17 cellular contexts compared by ENCODE assay signal in genomic region chr4:23163649-23164436, GRCh38.
A peak's percentile ranks its signal among the peaks of the same experiment; 100 is the strongest.
DNase-seq lines count a peak whose midpoint lies in the region; ATAC-seq, FAIRE-seq and TF ChIP-seq lines count a peak whose summit lies in the region.
"Had no signal": no experiment of that assay in that cellular context is flagged by ENCODE, and none has a peak within 500 bp of the region (broad histone marks: within the 10 kb centered on the region; RNA-seq: fewer than 3 reads in every experiment).

No MANE protein-coding gene starts in this region.

- no peaks in the 10 kb centered on the region for H3K27me3 Mint-ChIP-seq in astrocyte (ENCODE audit: low read depth, unreplicated experiment)
- H3K27me3 Mint-ChIP-seq: memory B cell had no signal

- no peaks in the 10 kb centered on the region for H3K9me3 ChIP-seq in A549
- no peaks in the 10 kb centered on the region for H3K9me3 ChIP-seq in astrocyte (ENCODE audit: insufficient read depth, low read depth, low read length)
- H3K9me3 ChIP-seq: ascending aorta, uterus had no signal

- TF ChIP-seq EP300 in A549 (IDR thresholded peaks at IDR 0.05) = no peak

- ATAC-seq in A549 = no peak

- no peak overlapping the region for H3K27ac Mint-ChIP-seq in astrocyte (ENCODE audit: unreplicated experiment)
- H3K27ac Mint-ChIP-seq: memory B cell had no signal

- H2AFZ ChIP-seq in astrocyte (ENCODE audit: low read depth, low read length) = no peak overlapping the region

- H3K4me1 ChIP-seq in A549 (no peaks in the 10 kb centered on the region), astrocyte (ENCODE audit: insufficient read depth, low read length) (no peaks in the 10 kb centered on the region)
- H3K4me1 ChIP-seq: ascending aorta, uterus had no signal

- H3K27ac ChIP-seq in A549 = no peak overlapping the region
- H3K27ac ChIP-seq in astrocyte (ENCODE audit: low read depth, low read length) = no peak overlapping the region
- H3K27ac ChIP-seq: ascending aorta, skin epidermis, uterus, WERI-Rb-1 had no signal

- FAIRE-seq in A549 (lab: Jason Lieb, UNC) (no peak), HTR-8/SVneo (lab: Jason Lieb, UNC) (no peak), astrocyte (lab: Jason Lieb, UNC) (no peak)
- FAIRE-seq: GM18507 had no signal

- no peaks in the 10 kb centered on the region for H3K36me3 ChIP-seq in astrocyte (ENCODE audit: insufficient read depth, low read length)
- H3K36me3 ChIP-seq: ascending aorta, uterus, WERI-Rb-1 had no signal

- H3K4me1 Mint-ChIP-seq in astrocyte (ENCODE audit: low read depth, unreplicated experiment) = peaks cover 8% of the 10 kb centered on the region
- H3K4me1 Mint-ChIP-seq: memory B cell had no signal

- CTCF ChIA-PET in A549 (lab: Yijun Ruan, JAX) (no interaction called here), GM10248 (lab: Yijun Ruan, JAX) (interaction anchor here (1.4 kb wide), 1 partner anchor 10 kb away, joined by 3 read pairs; no protein-coding TSS in a partner anchor)

- TF ChIP-seq CTCF in A549 (IDR thresholded peaks at IDR 0.05) (no peak), astrocyte (IDR thresholded peaks at IDR 0.05; ENCODE audit: insufficient read depth, low read depth, low read length) (no peak), GM10248 (IDR thresholded peaks at IDR 0.05; ENCODE audit: control extremely low read depth, extremely low read depth, low read depth, missing control alignments) (no peak)

- H3K27me3 ChIP-seq in astrocyte (ENCODE audit: insufficient read depth, low read length) = no peaks in the 10 kb centered on the region
- H3K27me3 ChIP-seq: ascending aorta, uterus had no signal

- no peak overlapping the region for H3K9ac ChIP-seq in astrocyte (ENCODE audit: low read length)

- H3K36me3 Mint-ChIP-seq in astrocyte (ENCODE audit: low read depth, unreplicated experiment) = no peaks in the 10 kb centered on the region
- H3K36me3 Mint-ChIP-seq: memory B cell had no signal

- DNase-seq in A549 (ENCODE audit: low read depth in 1 of 2, low spot score in 1 of 2) = peak in 1 of 2 experiments; percentile 2
- DNase-seq in HTR-8/SVneo (ENCODE audit: insufficient read length, low spot score) = peak; percentile 5
- DNase-seq in astrocyte (ENCODE audit: low read depth) = peak; percentile 61
- DNase-seq in islet precursor cell = peak; percentile 57
- DNase-seq in GM10248 (ENCODE audit: extremely low spot score) = no peak
- DNase-seq in T-helper 2 cell = no peak
- no peak for DNase-seq in erythroblast (lab: John Stamatoyannopoulos, UW)
- DNase-seq in mesenteric fat pad (ENCODE audit: low spot score) = no peak
- DNase-seq: activated effector memory CD4-positive, alpha-beta T cell treated with anti-CD3 and anti-CD28 coated beads, Interleukin-2, amount 50 U/mL, for 16 hours; dermis blood vessel endothelial cell; stimulated activated naive CD4-positive, alpha-beta T cell; uterus; WERI-Rb-1 had no signal

- no peaks in the 10 kb centered on the region for H4K20me1 ChIP-seq in astrocyte (ENCODE audit: insufficient read depth, low read length)

- 19% methylated on average over 6 of the region's 6 CpGs for WGBS in A549 (ENCODE audit: missing lambda C conversion rate)

- no peak overlapping the region for H3K4me3 Mint-ChIP-seq in astrocyte (ENCODE audit: unreplicated experiment)
- H3K4me3 Mint-ChIP-seq: memory B cell had no signal

- no peak overlapping the region for H3K4me3 ChIP-seq in A549
- no peak overlapping the region for H3K4me3 ChIP-seq in astrocyte (ENCODE audit: insufficient read depth, low read depth, low read length)
- H3K4me3 ChIP-seq: ascending aorta, skin epidermis, uterus had no signal

- no peaks in the 10 kb centered on the region for H3K79me2 ChIP-seq in astrocyte (ENCODE audit: insufficient read depth, low read length)

- H3K4me2 ChIP-seq in A549 (peak overlapping the region; percentile 37; the same call in 2 of the 3 replicates), astrocyte (ENCODE audit: low read length) (peak overlapping the region; percentile 4)

- no peaks in the 10 kb centered on the region for H3K9me3 Mint-ChIP-seq in astrocyte (ENCODE audit: unreplicated experiment)

- TF ChIP-seq RAD21 in A549 (conservative IDR thresholded peaks at IDR 0.05 in 1 of 2, IDR thresholded peaks at IDR 0.05 in 1 of 2) = no peak

- TF ChIP-seq POLR2A in A549 (IDR thresholded peaks at IDR 0.05; ENCODE audit: low read length) = no peak
- no peak for TF ChIP-seq POLR2A in erythroblast (IDR thresholded peaks at IDR 0.05; ENCODE audit: low read length)

- POLR2A ChIA-PET in A549 (lab: Yijun Ruan, JAX) (no interaction called here), GM10248 (lab: Yijun Ruan, JAX) (no interaction called here)

TF ChIP-seq in A549, 52 proteins besides CTCF, POLR2A, EP300 and RAD21:
- TF ChIP-seq RARB (CRISPR knock-in tag; IDR thresholded peaks at IDR 0.05) (no peak), HEYL (CRISPR knock-in tag; IDR thresholded peaks at IDR 0.05) (no peak), TFCP2L1 (CRISPR knock-in tag; IDR thresholded peaks at IDR 0.05) (no peak), HES2 (IDR thresholded peaks at IDR 0.05) (no peak), PHF8 (IDR thresholded peaks at IDR 0.05; ENCODE audit: borderline replicate concordance, low read depth) (no peak), MAZ (IDR thresholded peaks at IDR 0.05; ENCODE audit: borderline replicate concordance, low read depth, low read length) (no peak), CHD4 (IDR thresholded peaks at IDR 0.05; ENCODE audit: borderline replicate concordance) (no peak), NFE2L2 (conservative IDR thresholded peaks at IDR 0.05; ENCODE audit: low read length) (no peak), SREBF2 (IDR thresholded peaks at IDR 0.05) (no peak), GATA3 (IDR thresholded peaks at IDR 0.05; ENCODE audit: borderline replicate concordance) (no peak), ZFP36 (IDR thresholded peaks at IDR 0.05; ENCODE audit: borderline replicate concordance, partially characterized antibody) (no peak), RCOR1 (IDR thresholded peaks at IDR 0.05; ENCODE audit: low read depth, low read length) (no peak), HMGXB4 (CRISPR knock-in tag; IDR thresholded peaks at IDR 0.05; ENCODE audit: borderline replicate concordance) (no peak), NPAS2 (CRISPR knock-in tag; IDR thresholded peaks at IDR 0.05; ENCODE audit: borderline replicate concordance) (no peak), TP53 (CRISPR knock-in tag; IDR thresholded peaks at IDR 0.05) (no peak), BCL3 (IDR thresholded peaks at IDR 0.05) (no peak), PBX3 (IDR thresholded peaks at IDR 0.05) (no peak)
TF ChIP-seq in A549: peak in this region for 0.

Comparison
In these comparisons a context has a peak if more than half of its experiments do, and no peak if none do; other contexts are left out.
1. DNase-seq: peak in HTR-8/SVneo (single experiment), astrocyte (single experiment) and islet precursor cell (single experiment); none in GM10248 (single experiment), T-helper 2 cell (0 of 5), erythroblast (0 of 2) and mesenteric fat pad (single experiment).